In the genomic region with DNA sequence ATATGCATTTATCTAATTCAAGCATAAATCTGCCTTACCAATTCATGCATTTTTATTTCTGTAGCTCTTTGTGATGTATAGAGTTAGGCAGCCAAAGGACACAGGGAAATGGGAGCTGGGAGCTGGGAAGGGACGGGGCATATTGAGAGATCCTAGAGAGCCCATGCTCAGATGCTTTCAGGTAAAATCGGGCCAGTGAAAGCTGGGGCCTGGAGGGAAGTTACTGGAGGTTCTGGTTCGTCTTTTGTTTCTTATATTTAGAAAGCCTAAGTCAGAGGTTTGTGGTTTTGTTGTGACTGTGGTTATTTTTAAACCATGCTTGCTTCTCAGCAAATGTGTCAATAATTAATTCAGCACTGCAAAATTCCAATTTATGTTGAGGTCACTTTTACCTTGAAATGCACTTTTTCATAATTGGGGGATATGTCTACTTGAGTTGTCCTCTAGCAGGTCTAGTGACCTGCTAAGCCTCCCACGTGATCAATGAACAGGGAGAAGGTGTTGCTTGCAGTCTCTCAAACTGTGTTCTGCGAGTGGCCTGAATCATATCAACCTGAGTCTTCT, we compare ENCODE assay signal across 1 cellular context.
TF ChIP-seq lines count a peak whose summit lies in the region.

No MANE protein-coding gene starts in this region.

TF ChIP-seq in A549, 52 proteins besides CTCF, POLR2A, EP300 and RAD21:
- TF ChIP-seq FOXS1 (CRISPR knock-in tag; IDR thresholded peaks at IDR 0.05): no peak
- no peak for TF ChIP-seq NFE2L2 (conservative IDR thresholded peaks at IDR 0.05; ENCODE audit: low read length)
- no peak for TF ChIP-seq CBX8 (IDR thresholded peaks at IDR 0.05)
- TF ChIP-seq EHMT2 (IDR thresholded peaks at IDR 0.05; ENCODE audit: low read depth): no peak
- no peak for TF ChIP-seq RFX5 (IDR thresholded peaks at IDR 0.05)
- TF ChIP-seq KDM1A (IDR thresholded peaks at IDR 0.05; ENCODE audit: low read depth): no peak
- no peak for TF ChIP-seq CEBPB (IDR thresholded peaks at IDR 0.05)
- TF ChIP-seq MAZ (IDR thresholded peaks at IDR 0.05; ENCODE audit: borderline replicate concordance, low read depth, low read length): no peak
- TF ChIP-seq MAFK (IDR thresholded peaks at IDR 0.05; ENCODE audit: partially characterized antibody): no peak
- no peak for TF ChIP-seq HOXB5 (CRISPR knock-in tag; IDR thresholded peaks at IDR 0.05)
- TF ChIP-seq FOSL2 (IDR thresholded peaks at IDR 0.05): no peak
- TF ChIP-seq FOSL2 (CRISPR knock-in tag; IDR thresholded peaks at IDR 0.05): no peak
- TF ChIP-seq USF2 (IDR thresholded peaks at IDR 0.05): no peak
- no peak for TF ChIP-seq BHLHE40 (IDR thresholded peaks at IDR 0.05; ENCODE audit: low read depth, low read length)
- TF ChIP-seq RNF2 (IDR thresholded peaks at IDR 0.05; ENCODE audit: borderline replicate concordance, low read depth): no peak
- no peak for TF ChIP-seq JUN (IDR thresholded peaks at IDR 0.05)
